In the genomic region with DNA sequence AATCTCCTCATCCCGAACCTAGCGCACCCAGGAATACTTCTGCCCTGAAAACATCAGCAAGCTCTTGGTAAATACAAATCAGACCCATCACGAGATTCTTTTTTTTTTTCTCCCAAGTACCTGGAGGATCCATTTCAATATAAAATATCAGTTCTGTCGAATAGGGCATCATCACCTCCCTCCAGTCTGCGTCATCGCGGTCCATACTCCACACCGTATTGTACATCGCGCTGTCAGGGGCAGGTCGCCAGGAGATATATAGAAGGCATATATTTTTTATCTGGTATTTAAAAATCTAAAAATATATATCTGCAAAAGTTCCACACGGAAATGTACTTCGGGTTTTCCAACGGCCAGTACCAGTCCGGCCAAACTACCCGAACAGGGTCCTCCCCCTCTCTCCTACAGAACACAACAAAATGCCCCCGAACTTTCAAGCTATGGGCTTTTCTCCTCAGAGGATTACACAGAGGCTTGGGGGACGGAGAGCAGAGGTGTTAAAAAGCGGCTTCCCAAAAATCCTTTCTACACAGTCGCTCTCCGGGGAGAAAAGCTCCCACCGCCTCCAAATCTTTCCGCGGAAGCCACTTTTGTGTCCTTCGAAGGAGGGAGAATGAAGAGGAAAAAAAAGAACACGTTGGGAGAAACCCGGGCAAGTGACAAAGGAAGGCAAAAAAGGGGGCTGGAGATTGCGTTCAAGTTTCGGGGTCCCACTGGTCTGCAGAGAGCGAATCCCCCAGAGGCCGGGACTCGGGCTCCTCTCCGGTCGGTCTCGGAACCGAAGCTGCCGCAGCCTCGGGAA, we compare ENCODE assay signal across 2 cellular contexts.
TF ChIP-seq lines count a peak whose summit lies in the region.

No MANE protein-coding gene starts in this region.

TF ChIP-seq in SK-N-SH treated with all-trans-retinoic acid at 6 μM for 48 hours, 23 proteins besides CTCF, POLR2A, EP300 and RAD21:
- TF ChIP-seq CSDC2 (CRISPR knock-in tag; IDR thresholded peaks at IDR 0.05), result no peak
- 0 out of 2 replicates have a peak, but pooled peaks have one; percentile 20 for TF ChIP-seq ZFP30 (CRISPR knock-in tag; IDR thresholded peaks at IDR 0.05)
- no peak for TF ChIP-seq RARB (CRISPR knock-in tag; IDR thresholded peaks at IDR 0.05)
- TF ChIP-seq ZNF70 (CRISPR knock-in tag; IDR thresholded peaks at IDR 0.05), result no peak
- TF ChIP-seq, protein P1, sequence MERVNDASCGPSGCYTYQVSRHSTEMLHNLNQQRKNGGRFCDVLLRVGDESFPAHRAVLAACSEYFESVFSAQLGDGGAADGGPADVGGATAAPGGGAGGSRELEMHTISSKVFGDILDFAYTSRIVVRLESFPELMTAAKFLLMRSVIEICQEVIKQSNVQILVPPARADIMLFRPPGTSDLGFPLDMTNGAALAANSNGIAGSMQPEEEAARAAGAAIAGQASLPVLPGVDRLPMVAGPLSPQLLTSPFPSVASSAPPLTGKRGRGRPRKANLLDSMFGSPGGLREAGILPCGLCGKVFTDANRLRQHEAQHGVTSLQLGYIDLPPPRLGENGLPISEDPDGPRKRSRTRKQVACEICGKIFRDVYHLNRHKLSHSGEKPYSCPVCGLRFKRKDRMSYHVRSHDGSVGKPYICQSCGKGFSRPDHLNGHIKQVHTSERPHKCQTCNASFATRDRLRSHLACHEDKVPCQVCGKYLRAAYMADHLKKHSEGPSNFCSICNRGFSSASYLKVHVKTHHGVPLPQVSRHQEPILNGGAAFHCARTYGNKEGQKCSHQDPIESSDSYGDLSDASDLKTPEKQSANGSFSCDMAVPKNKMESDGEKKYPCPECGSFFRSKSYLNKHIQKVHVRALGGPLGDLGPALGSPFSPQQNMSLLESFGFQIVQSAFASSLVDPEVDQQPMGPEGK (CRISPR knock-in tag; IDR thresholded peaks at IDR 0.05; ENCODE audit: borderline replicate concordance), result no peak
- no peak for TF ChIP-seq OSR1 (CRISPR knock-in tag; IDR thresholded peaks at IDR 0.05)
- TF ChIP-seq, protein P2, sequence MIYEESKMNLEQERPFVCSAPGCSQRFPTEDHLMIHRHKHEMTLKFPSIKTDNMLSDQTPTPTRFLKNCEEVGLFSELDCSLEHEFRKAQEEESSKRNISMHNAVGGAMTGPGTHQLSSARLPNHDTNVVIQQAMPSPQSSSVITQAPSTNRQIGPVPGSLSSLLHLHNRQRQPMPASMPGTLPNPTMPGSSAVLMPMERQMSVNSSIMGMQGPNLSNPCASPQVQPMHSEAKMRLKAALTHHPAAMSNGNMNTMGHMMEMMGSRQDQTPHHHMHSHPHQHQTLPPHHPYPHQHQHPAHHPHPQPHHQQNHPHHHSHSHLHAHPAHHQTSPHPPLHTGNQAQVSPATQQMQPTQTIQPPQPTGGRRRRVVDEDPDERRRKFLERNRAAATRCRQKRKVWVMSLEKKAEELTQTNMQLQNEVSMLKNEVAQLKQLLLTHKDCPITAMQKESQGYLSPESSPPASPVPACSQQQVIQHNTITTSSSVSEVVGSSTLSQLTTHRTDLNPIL (CRISPR knock-in tag; IDR thresholded peaks at IDR 0.05; ENCODE audit: low read depth), result peak; percentile 47; the same call in 1 of the 2 replicates

TF ChIP-seq in GM12878, 131 proteins besides CTCF, POLR2A, EP300 and RAD21:
- TF ChIP-seq MEF2B (IDR thresholded peaks at IDR 0.05; ENCODE audit: partially characterized antibody, poor library complexity, severe bottlenecking) (peak; percentile 80), PML (IDR thresholded peaks at IDR 0.05; ENCODE audit: low read length) (no peak), RUNX3 (IDR thresholded peaks at IDR 0.05; ENCODE audit: low read length) (peak; percentile 14; the same call in 1 of the 2 replicates), IRF5 (IDR thresholded peaks at IDR 0.05; ENCODE audit: borderline replicate concordance) (no peak), IKZF1 (conservative IDR thresholded peaks at IDR 0.05) (no peak), GATAD2B (conservative IDR thresholded peaks at IDR 0.05; ENCODE audit: low read depth) (0 out of 2 replicates have a peak, but pooled peaks have one; percentile 49), SIN3A (IDR thresholded peaks at IDR 0.05; ENCODE audit: low read depth, low read length) (peak; percentile 64; the same call in 1 of the 2 replicates), RELB (IDR thresholded peaks at IDR 0.05; ENCODE audit: low read depth) (no peak), TCF3 (IDR thresholded peaks at IDR 0.05; ENCODE audit: borderline replicate concordance, insufficient read depth, low read depth, low read length) (no peak), CREB1 (IDR thresholded peaks at IDR 0.05; ENCODE audit: low read depth) (peak; percentile 71)
- TF ChIP-seq, protein P3, sequence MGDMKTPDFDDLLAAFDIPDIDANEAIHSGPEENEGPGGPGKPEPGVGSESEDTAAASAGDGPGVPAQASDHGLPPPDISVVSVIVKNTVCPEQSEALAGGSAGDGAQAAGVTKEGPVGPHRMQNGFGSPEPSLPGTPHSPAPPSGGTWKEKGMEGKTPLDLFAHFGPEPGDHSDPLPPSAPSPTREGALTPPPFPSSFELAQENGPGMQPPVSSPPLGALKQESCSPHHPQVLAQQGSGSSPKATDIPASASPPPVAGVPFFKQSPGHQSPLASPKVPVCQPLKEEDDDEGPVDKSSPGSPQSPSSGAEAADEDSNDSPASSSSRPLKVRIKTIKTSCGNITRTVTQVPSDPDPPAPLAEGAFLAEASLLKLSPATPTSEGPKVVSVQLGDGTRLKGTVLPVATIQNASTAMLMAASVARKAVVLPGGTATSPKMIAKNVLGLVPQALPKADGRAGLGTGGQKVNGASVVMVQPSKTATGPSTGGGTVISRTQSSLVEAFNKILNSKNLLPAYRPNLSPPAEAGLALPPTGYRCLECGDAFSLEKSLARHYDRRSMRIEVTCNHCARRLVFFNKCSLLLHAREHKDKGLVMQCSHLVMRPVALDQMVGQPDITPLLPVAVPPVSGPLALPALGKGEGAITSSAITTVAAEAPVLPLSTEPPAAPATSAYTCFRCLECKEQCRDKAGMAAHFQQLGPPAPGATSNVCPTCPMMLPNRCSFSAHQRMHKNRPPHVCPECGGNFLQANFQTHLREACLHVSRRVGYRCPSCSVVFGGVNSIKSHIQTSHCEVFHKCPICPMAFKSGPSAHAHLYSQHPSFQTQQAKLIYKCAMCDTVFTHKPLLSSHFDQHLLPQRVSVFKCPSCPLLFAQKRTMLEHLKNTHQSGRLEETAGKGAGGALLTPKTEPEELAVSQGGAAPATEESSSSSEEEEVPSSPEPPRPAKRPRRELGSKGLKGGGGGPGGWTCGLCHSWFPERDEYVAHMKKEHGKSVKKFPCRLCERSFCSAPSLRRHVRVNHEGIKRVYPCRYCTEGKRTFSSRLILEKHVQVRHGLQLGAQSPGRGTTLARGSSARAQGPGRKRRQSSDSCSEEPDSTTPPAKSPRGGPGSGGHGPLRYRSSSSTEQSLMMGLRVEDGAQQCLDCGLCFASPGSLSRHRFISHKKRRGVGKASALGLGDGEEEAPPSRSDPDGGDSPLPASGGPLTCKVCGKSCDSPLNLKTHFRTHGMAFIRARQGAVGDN (IDR thresholded peaks at IDR 0.05), result no peak
- TF ChIP-seq, protein P4, sequence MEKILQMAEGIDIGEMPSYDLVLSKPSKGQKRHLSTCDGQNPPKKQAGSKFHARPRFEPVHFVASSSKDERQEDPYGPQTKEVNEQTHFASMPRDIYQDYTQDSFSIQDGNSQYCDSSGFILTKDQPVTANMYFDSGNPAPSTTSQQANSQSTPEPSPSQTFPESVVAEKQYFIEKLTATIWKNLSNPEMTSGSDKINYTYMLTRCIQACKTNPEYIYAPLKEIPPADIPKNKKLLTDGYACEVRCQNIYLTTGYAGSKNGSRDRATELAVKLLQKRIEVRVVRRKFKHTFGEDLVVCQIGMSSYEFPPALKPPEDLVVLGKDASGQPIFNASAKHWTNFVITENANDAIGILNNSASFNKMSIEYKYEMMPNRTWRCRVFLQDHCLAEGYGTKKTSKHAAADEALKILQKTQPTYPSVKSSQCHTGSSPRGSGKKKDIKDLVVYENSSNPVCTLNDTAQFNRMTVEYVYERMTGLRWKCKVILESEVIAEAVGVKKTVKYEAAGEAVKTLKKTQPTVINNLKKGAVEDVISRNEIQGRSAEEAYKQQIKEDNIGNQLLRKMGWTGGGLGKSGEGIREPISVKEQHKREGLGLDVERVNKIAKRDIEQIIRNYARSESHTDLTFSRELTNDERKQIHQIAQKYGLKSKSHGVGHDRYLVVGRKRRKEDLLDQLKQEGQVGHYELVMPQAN (conservative IDR thresholded peaks at IDR 0.05), result 0 out of 2 replicates have a peak, but pooled peaks have one; percentile 46
